In the genomic region with DNA sequence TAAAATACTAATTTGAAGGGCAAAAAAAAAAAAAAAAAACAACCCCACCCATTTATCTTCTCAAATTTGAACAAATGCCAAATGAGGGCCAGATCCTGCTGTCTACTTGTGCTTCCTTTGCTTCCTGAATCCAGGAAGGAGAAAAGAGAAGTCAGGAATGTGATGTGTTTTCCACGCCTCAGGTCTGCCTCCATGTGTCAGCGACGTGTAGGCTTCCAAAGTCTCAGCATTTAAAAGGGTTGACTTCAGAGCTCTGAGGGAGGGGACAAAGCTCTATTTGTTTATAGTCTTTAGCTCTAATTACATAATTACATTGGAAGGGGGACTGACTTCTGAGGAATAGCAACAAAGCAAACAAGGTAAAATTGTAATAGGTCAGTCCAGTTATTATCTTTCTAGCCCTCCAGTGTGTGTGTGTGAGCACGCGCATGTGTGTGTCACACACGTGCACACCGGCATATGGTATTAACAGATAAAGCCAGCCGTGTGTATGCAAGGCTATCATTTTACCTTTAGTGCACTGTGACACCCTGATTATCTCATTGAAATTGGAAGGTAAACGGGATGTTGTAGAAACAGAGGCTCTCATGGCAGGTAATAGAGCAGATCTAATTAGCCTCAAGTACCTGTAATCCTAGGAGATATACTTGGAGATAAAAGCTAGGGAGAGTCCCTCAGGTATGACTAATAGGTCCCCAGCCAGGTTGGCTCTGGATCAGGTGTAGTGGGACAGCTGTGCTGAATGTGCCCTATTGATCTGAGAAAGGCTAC, we compare ENCODE assay signal across 12 cellular contexts.
DNase-seq lines count a peak whose midpoint lies in the region; ATAC-seq lines count a peak whose summit lies in the region.
"Had no signal": no experiment of that assay in that cellular context is flagged by ENCODE, and none has a peak within 500 bp of the region (broad histone marks: within the 10 kb centered on the region; RNA-seq: fewer than 3 reads in every experiment).

No MANE protein-coding gene starts in this region.

- no peak overlapping the region for H3K4me3 ChIP-seq in adipocyte (ENCODE audit: low read length)
- H3K4me3 ChIP-seq: PC-9 had no signal

- no peak overlapping the region for H3K27ac Mint-ChIP-seq in activated T-helper 2 cell treated with anti-CD3 and anti-CD28 coated beads, Interferon-gamma antibody, Interleukin-2, Interleukin-4, amounts not matched to agents 10 μg/mL and 5 μg/mL and 100 μg/mL, durations not matched to agents 14 hours and 24 hours and 36 hours
- H3K27ac Mint-ChIP-seq: activated naive CD4-positive, alpha-beta T cell treated with anti-CD3 and anti-CD28 coated beads for 36 hours had no signal

- DNase-seq in ELR (ENCODE audit: low read depth) (peak; percentile 4), NCI-H2107 treated with DMSO at 0.1 percent for 48 hours (lab: John Stamatoyannopoulos, UW; ENCODE audit: unreplicated experiment) (peak; percentile 99), adipocyte (ENCODE audit: low read depth) (peak; percentile 12), midbrain (lab: John Stamatoyannopoulos, UW) (peak; percentile 0), mesenteric fat pad (ENCODE audit: low spot score) (no peak), GDM1 (lab: John Stamatoyannopoulos, UW) (no peak)
- DNase-seq in activated T-helper 2 cell treated with anti-CD3 and anti-CD28 coated beads, Interferon-gamma antibody, Interleukin-2, Interleukin-4, amounts not matched to agents 10 μg/mL and 5 μg/mL and 100 μg/mL, durations not matched to agents 14 hours and 24 hours and 36 hours (ENCODE audit: low spot score) = no peak
- DNase-seq: activated naive CD4-positive, alpha-beta T cell treated with anti-CD3 and anti-CD28 coated beads for 36 hours; effector CD4-positive, alpha-beta T cell had no signal

- H3K4me3 Mint-ChIP-seq in activated T-helper 2 cell treated with anti-CD3 and anti-CD28 coated beads, Interferon-gamma antibody, Interleukin-2, Interleukin-4, amounts not matched to agents 10 μg/mL and 5 μg/mL and 100 μg/mL, durations not matched to agents 14 hours and 24 hours and 36 hours (ENCODE audit: low read depth) = no peak overlapping the region
- H3K4me3 Mint-ChIP-seq: activated naive CD4-positive, alpha-beta T cell treated with anti-CD3 and anti-CD28 coated beads for 36 hours had no signal

- H3K36me3 ChIP-seq in adipocyte (ENCODE audit: control insufficient read depth, insufficient read depth, low read length, severe bottlenecking) = no peaks in the 10 kb centered on the region

- intact Hi-C loops in activated T-helper 2 cell treated with anti-CD3 and anti-CD28 coated beads, Interferon-gamma antibody, Interleukin-2, Interleukin-4, amounts not matched to agents 10 μg/mL and 5 μg/mL and 100 μg/mL, durations not matched to agents 14 hours and 24 hours and 36 hours (cut with micrococcal nuclease) = no loop called here

- no peaks in the 10 kb centered on the region for H3K4me1 ChIP-seq in adipocyte (ENCODE audit: control insufficient read depth, insufficient read depth, low read length)

- H3K36me3 Mint-ChIP-seq in activated T-helper 2 cell treated with anti-CD3 and anti-CD28 coated beads, Interferon-gamma antibody, Interleukin-2, Interleukin-4, amounts not matched to agents 10 μg/mL and 5 μg/mL and 100 μg/mL, durations not matched to agents 14 hours and 24 hours and 36 hours (ENCODE audit: low read depth) = no peaks in the 10 kb centered on the region

- H3K4me1 Mint-ChIP-seq in activated T-helper 2 cell treated with anti-CD3 and anti-CD28 coated beads, Interferon-gamma antibody, Interleukin-2, Interleukin-4, amounts not matched to agents 10 μg/mL and 5 μg/mL and 100 μg/mL, durations not matched to agents 14 hours and 24 hours and 36 hours (ENCODE audit: low read depth) = no peaks in the 10 kb centered on the region

- no peak for ATAC-seq in GM21723 (IDR thresholded peaks at IDR 0.05; ENCODE audit: unreplicated experiment)
- ATAC-seq: activated CD4-positive, CD25-positive, alpha-beta regulatory T cell treated with anti-CD3 and anti-CD28 coated beads, Interleukin-2, amount 50 U/mL, for 24 hours had no signal

- H3K27me3 ChIP-seq in adipocyte (replicated peaks; ENCODE audit: control insufficient read depth, insufficient read depth, low read length) = no peaks in the 10 kb centered on the region

- H3K9me3 ChIP-seq in adipocyte (ENCODE audit: control insufficient read depth, low read length) = no peaks in the 10 kb centered on the region

- H3K9me3 Mint-ChIP-seq in activated T-helper 2 cell treated with anti-CD3 and anti-CD28 coated beads, Interferon-gamma antibody, Interleukin-2, Interleukin-4, amounts not matched to agents 10 μg/mL and 5 μg/mL and 100 μg/mL, durations not matched to agents 14 hours and 24 hours and 36 hours = no peaks in the 10 kb centered on the region

- H3K27me3 Mint-ChIP-seq in activated T-helper 2 cell treated with anti-CD3 and anti-CD28 coated beads, Interferon-gamma antibody, Interleukin-2, Interleukin-4, amounts not matched to agents 10 μg/mL and 5 μg/mL and 100 μg/mL, durations not matched to agents 14 hours and 24 hours and 36 hours (ENCODE audit: low read depth) = peaks cover 6% of the 10 kb centered on the region

- H3K9ac ChIP-seq in adipocyte (ENCODE audit: low read length) = no peak overlapping the region

Comparison
In these comparisons a context has a peak if more than half of its experiments do, and no peak if none do; other contexts are left out.
1. DNase-seq: peak in ELR (single experiment), NCI-H2107 treated with DMSO at 0.1 percent for 48 hours (single experiment), adipocyte (single experiment) and midbrain (single experiment); none in activated T-helper 2 cell treated with anti-CD3 and anti-CD28 coated beads, Interferon-gamma antibody, Interleukin-2, Interleukin-4, amounts not matched to agents 10 μg/mL and 5 μg/mL and 100 μg/mL, durations not matched to agents 14 hours and 24 hours and 36 hours (single experiment), mesenteric fat pad (single experiment) and GDM1 (single experiment).